29 cellular contexts compared by ENCODE assay signal in the genomic region with DNA sequence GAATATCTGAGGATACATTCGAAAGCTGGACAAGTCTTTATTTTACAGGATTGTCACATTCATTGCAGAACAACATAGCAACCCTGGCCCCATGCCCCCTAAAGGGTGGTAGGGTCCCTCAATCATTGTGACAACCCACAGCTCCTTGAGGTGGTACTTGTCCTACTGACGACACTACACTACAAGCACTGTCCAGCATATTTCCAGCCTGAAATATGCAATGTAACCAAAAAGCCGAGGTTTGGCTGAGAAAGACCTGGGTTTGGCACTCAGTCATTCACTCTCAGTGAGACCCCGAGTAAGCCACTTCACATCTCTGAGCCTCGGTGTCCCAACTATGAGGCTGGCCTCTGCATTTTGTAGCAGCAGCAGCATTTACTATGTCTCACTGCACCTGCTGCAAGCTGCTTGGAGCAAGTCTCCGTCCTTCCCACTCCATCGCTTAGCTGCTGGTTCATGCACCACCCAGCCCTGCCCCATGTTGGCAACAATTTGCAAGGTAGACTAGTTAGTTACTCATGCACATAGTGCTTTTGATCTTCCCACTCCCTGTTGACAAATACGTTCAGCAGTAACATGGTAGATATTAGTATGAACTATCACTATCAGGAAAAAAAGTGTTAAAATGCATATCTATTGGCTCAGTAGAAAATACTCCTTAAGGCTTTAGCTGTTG. TPM values are rescaled to one million over a fixed set of nuclear protein-coding genes. Genes with fewer than 3 reads are reported as not detected.
DNase-seq lines count a peak whose midpoint lies in the region; ATAC-seq, FAIRE-seq and TF ChIP-seq lines count a peak whose summit lies in the region.
"Had no signal": no experiment of that assay in that cellular context is flagged by ENCODE, and none has a peak within 500 bp of the region (broad histone marks: within the 10 kb centered on the region; RNA-seq: fewer than 3 reads in every experiment).

No MANE protein-coding gene starts in this region.

- no peak for FAIRE-seq in GM12878 (lab: Jason Lieb, UNC)
- FAIRE-seq in GM19239 (lab: Jason Lieb, UNC): no peak
- FAIRE-seq: G401.6, H54, islet of Langerhans had no signal

- TF ChIP-seq CTCF in GM12878 (IDR thresholded peaks at IDR 0.05 in 2 of 3, conservative IDR thresholded peaks at IDR 0.05 in 1 of 3; ENCODE audit: control insufficient read depth in 2 of 3, extremely low read depth in 1 of 3, insufficient read depth in 1 of 3, low read depth in 3 of 3, low read length in 3 of 3) (no peak), mucosa of descending colon (IDR thresholded peaks at IDR 0.05) (no peak)

- intact Hi-C loops in GM12878 (cut with micrococcal nuclease; ENCODE audit: unreplicated experiment): no loop called here
- intact Hi-C loops in mucosa of descending colon (cut with DNase I, micrococcal nuclease): loop anchor here in 1 of 2 donors (10.0 kb wide), 1 partner anchor 194 kb away; no protein-coding TSS in a partner anchor

- H3K9me3 Mint-ChIP-seq in activated naive CD8-positive, alpha-beta T cell treated with anti-CD3 and anti-CD28 coated beads, Interleukin-2, amount 50 U/mL, for 24 hours: no peaks in the 10 kb centered on the region
- H3K9me3 Mint-ChIP-seq: naive thymus-derived CD8-positive, alpha-beta T cell had no signal

- in situ Hi-C loops in GM12878 (cut with MboI): no loop called here

- POLR2A ChIA-PET in GM12878 (lab: Charles Lee): interaction anchor here (0.9 to 1.7 kb wide), 3 partner anchors 12 to 61 kb away, joined by 3 to 4 read pairs (median 4); no protein-coding TSS in a partner anchor

- SMC1A ChIA-PET in GM12878 (lab: Charles Lee; ENCODE audit: uncharacterized antibody, unreplicated experiment): interaction anchor here (0.9 to 2.0 kb wide), 7 partner anchors 9 to 111 kb away, joined by 3 to 6 read pairs (median 5); no protein-coding TSS in a partner anchor

- H3K27me3 Mint-ChIP-seq in activated naive CD8-positive, alpha-beta T cell treated with anti-CD3 and anti-CD28 coated beads, Interleukin-2, amount 50 U/mL, for 24 hours: no peaks in the 10 kb centered on the region
- H3K27me3 Mint-ChIP-seq: naive thymus-derived CD8-positive, alpha-beta T cell had no signal

- no peaks in the 10 kb centered on the region for H3K36me3 Mint-ChIP-seq in activated naive CD8-positive, alpha-beta T cell treated with anti-CD3 and anti-CD28 coated beads, Interleukin-2, amount 50 U/mL, for 24 hours (ENCODE audit: low read depth)
- H3K36me3 Mint-ChIP-seq: naive thymus-derived CD8-positive, alpha-beta T cell had no signal

- no peak for TF ChIP-seq EP300 in GM12878 (IDR thresholded peaks at IDR 0.05; ENCODE audit: borderline replicate concordance in 1 of 2, control insufficient read depth in 1 of 2, low read depth in 2 of 2, low read length in 2 of 2)

- H3K27ac ChIP-seq in GM12878 (ENCODE audit: control insufficient read depth, insufficient read depth): no peak overlapping the region
- H3K27ac ChIP-seq in substantia nigra (ENCODE audit: low read depth, low read length, poor library complexity, severe bottlenecking): no peak overlapping the region
- H3K27ac ChIP-seq: C4-2B, HL-60, lower lobe of right lung, prostate gland, sigmoid colon, upper lobe of left lung had no signal

- ATAC-seq in GM12878 (no peak), mucosa of descending colon (peak; percentile 61), HG02678 (IDR thresholded peaks at IDR 0.05; ENCODE audit: unreplicated experiment) (no peak)
- ATAC-seq in activated naive CD8-positive, alpha-beta T cell treated with anti-CD3 and anti-CD28 coated beads, Interleukin-2, amount 50 U/mL, for 24 hours: no peak
- ATAC-seq: lower lobe of right lung; naive thymus-derived CD8-positive, alpha-beta T cell had no signal

- H3K9me3 ChIP-seq in GM12878 (replicated peaks; ENCODE audit: control insufficient read depth, insufficient read depth, low read length) (no peaks in the 10 kb centered on the region; the same call in 1 of the 3 replicates), mucosa of descending colon (no peaks in the 10 kb centered on the region)
- H3K9me3 ChIP-seq: lower lobe of right lung, prostate gland, sigmoid colon, upper lobe of left lung had no signal

- no peak overlapping the region for H3K4me2 ChIP-seq in GM12878 (ENCODE audit: control insufficient read depth, insufficient read depth)

- H2AFZ ChIP-seq in GM12878 (ENCODE audit: control insufficient read depth, low read depth, low read length): no peak overlapping the region

- peak; percentile 8 for DNase-seq in ELR (ENCODE audit: low read depth)
- DNase-seq in HT-29 (ENCODE audit: low spot score): peak; percentile 51
- no peak for DNase-seq in GM12878 (ENCODE audit: low read depth, low spot score)
- peak in 1 of 3 donors; percentile 55 for DNase-seq in mucosa of descending colon
- no peak for DNase-seq in activated naive CD8-positive, alpha-beta T cell treated with anti-CD3 and anti-CD28 coated beads, Interleukin-2, amount 50 U/mL, for 24 hours
- DNase-seq in GM19239 (ENCODE audit: insufficient read length, low spot score): no peak
- DNase-seq in substantia nigra (lab: John Stamatoyannopoulos, UW): no peak
- DNase-seq: activated CD4-positive, CD25-positive, alpha-beta regulatory T cell; activated T-cell treated with anti-CD3 and anti-CD28 coated beads, Interleukin-2, amount 50 U/mL, for 48 hours; COR-L47; cortex of kidney; DMS53; Karpas-422; lower lobe of right lung; naive thymus-derived CD8-positive, alpha-beta T cell; NCI-H446; NCI-H774; nucleus accumbens; RPMI8226; sigmoid colon; stimulated activated CD4-positive, alpha-beta T cell treated with anti-CD3 and anti-CD28 coated beads, Interleukin-4, amount 100 ng/mL, for 24 hours; upper lobe of left lung had no signal

- TF ChIP-seq POLR2A in GM12878 (IDR thresholded peaks at IDR 0.05; ENCODE audit: low read depth, low read length): no peak

- CTCF ChIA-PET in GM12878 (lab: Yijun Ruan, JAX): interaction anchor here (0.7 to 4.8 kb wide), 13 partner anchors 11 to 355 kb away, joined by 3 to 34 read pairs (median 4); a partner anchor contains a TSS

- H3K4me3 Mint-ChIP-seq in activated naive CD8-positive, alpha-beta T cell treated with anti-CD3 and anti-CD28 coated beads, Interleukin-2, amount 50 U/mL, for 24 hours: no peak overlapping the region
- H3K4me3 Mint-ChIP-seq: naive thymus-derived CD8-positive, alpha-beta T cell had no signal

- no peaks in the 10 kb centered on the region for H4K20me1 ChIP-seq in GM12878 (ENCODE audit: control insufficient read depth, insufficient read depth)

- no peak overlapping the region for H3K27ac Mint-ChIP-seq in activated naive CD8-positive, alpha-beta T cell treated with anti-CD3 and anti-CD28 coated beads, Interleukin-2, amount 50 U/mL, for 24 hours
- H3K27ac Mint-ChIP-seq: naive thymus-derived CD8-positive, alpha-beta T cell had no signal

- RAD21 ChIA-PET in GM12878 (lab: Charles Lee; ENCODE audit: unreplicated experiment): interaction anchor here (1.6 to 1.8 kb wide), 2 partner anchors 24 to 65 kb away, joined by 4 to 10 read pairs; no protein-coding TSS in a partner anchor

- H3K4me3 ChIP-seq in GM12878: no peak overlapping the region
- H3K4me3 ChIP-seq in mucosa of descending colon: no peak overlapping the region
- H3K4me3 ChIP-seq: lower lobe of right lung, prostate gland, sigmoid colon, upper lobe of left lung had no signal

- H3K79me2 ChIP-seq in GM12878 (ENCODE audit: control insufficient read depth, insufficient read depth, low read length): no peaks in the 10 kb centered on the region

- H3K27me3 ChIP-seq in GM12878 (replicated peaks in 1 of 2; ENCODE audit: control insufficient read depth in 2 of 2, insufficient read depth in 2 of 2, low read length in 1 of 2): no peaks in the 10 kb centered on the region
- H3K27me3 ChIP-seq: sigmoid colon, upper lobe of left lung had no signal

- TF ChIP-seq RAD21 in GM12878 (IDR thresholded peaks at IDR 0.05; ENCODE audit: insufficient read depth, low read depth, low read length): no peak

- WGBS in GM12878 (ENCODE audit: insufficient coverage, insufficient replicate concordance, low lambda C conversion rate, missing lambda C conversion rate): 41% methylated on average over 8 of the region's 8 CpGs

- H3K4me1 ChIP-seq in GM12878 (ENCODE audit: control insufficient read depth, insufficient read depth, low read length) (peaks cover 36% of the 10 kb centered on the region), mucosa of descending colon (ENCODE audit: low read depth) (peaks cover 14% of the 10 kb centered on the region)
- H3K4me1 ChIP-seq: lower lobe of right lung, prostate gland, sigmoid colon, upper lobe of left lung had no signal

- H3K4me1 Mint-ChIP-seq in activated naive CD8-positive, alpha-beta T cell treated with anti-CD3 and anti-CD28 coated beads, Interleukin-2, amount 50 U/mL, for 24 hours: peaks cover 14% of the 10 kb centered on the region

- no peaks in the 10 kb centered on the region for H3K36me3 ChIP-seq in GM12878 (ENCODE audit: control insufficient read depth in 2 of 2, insufficient read depth in 2 of 2, low read length in 1 of 2)
- no peaks in the 10 kb centered on the region for H3K36me3 ChIP-seq in mucosa of descending colon (ENCODE audit: low read depth)
- H3K36me3 ChIP-seq: lower lobe of right lung, prostate gland, sigmoid colon, upper lobe of left lung had no signal

- BruUV-seq in GM12878 (replicated peaks; lab: Mats Ljungman, UMichigan): no TSS peak

- H3K9ac ChIP-seq in GM12878 (ENCODE audit: control insufficient read depth, insufficient read depth, low read length): no peak overlapping the region

RNA-seq across cellular contexts. Expression of a gene that starts 43.6 kb away (rescaled TPM):
- 66.8 and 73.7 TPM in 2 replicates for total RNA-seq in HT-29 (2014; rRNA removed; shearing (Covaris generic))
- total RNA-seq in GM12878 (2013; cell fraction: nucleolus; rRNA removed): 77.5 and 79.6 TPM in 2 replicates
- 72.7 and 77.4 TPM in 2 replicates for total RNA-seq in GM12878 (2014; rRNA removed)
- total RNA-seq in GM12878 (2014; rRNA removed; fragmentation: Illumina TruSeq; extraction: Trizol): 64.3 and 64.5 TPM in 2 replicates
- total RNA-seq in GM12878 (2021): 63.0 and 67.6 TPM in 2 replicates
- polyA plus RNA-seq in GM12878 (2011; ENCODE audit: low read depth): 34.8 TPM
- polyA plus RNA-seq in GM12878 (2011; rRNA removed): 46.6 and 56.7 TPM in 2 replicates
- 59.9 and 67.6 TPM in 2 replicates for polyA plus RNA-seq in GM12878 (2011; cell fraction: cytosol; rRNA removed)
- polyA plus RNA-seq in GM12878 (2011; cell fraction: nucleus; rRNA removed): 46.9 and 53.0 TPM in 2 replicates
- polyA plus RNA-seq in GM12878 (2012): 40.9 and 46.9 TPM in 2 replicates
- 68.7 and 68.9 TPM in 2 replicates for polyA plus RNA-seq in GM12878 (2014; fragmentation: Illumina TruSeq; extraction: Trizol)
- polyA plus RNA-seq in GM12878 (2014; fragmentation: Nextera tagmentation; extraction: Ambion mirVana): 10 to 100 TPM; 17.6 to 23.5 TPM
- 52.4 and 57.4 TPM in 2 replicates for polyA plus RNA-seq in GM12878 (2014; rRNA removed)
- polyA plus RNA-seq in GM12878 (2016; fragmentation: Nextera tagmentation; extraction: Ambion mirVana): 10 to 100 TPM; 84.5 to 91.8 TPM
- 99.0 and 133 TPM in 2 replicates for polyA minus RNA-seq in GM12878 (2011; rRNA and poly(A)+ RNA removed)
- polyA minus RNA-seq in GM12878 (2011; cell fraction: cytosol; rRNA and poly(A)+ RNA removed): 27.8 and 31.8 TPM in 2 replicates
- 36.3 and 44.6 TPM in 2 replicates for polyA minus RNA-seq in GM12878 (2011; cell fraction: nucleus; rRNA and poly(A)+ RNA removed)
- 10 to 100 TPM; 36.0 to 43.6 (median 38.7) TPM for total RNA-seq in mucosa of descending colon

RNA-seq across cellular contexts. Expression of a gene that starts 46.0 kb away (rescaled TPM):
- 0.89 and 1.6 TPM in 2 replicates for total RNA-seq in HT-29 (2014; rRNA removed; shearing (Covaris generic))
- 84.1 and 97.9 TPM in 2 replicates for total RNA-seq in GM12878 (2013; cell fraction: nucleolus; rRNA removed)
- total RNA-seq in GM12878 (2014; rRNA removed) (108 and 109 TPM in 2 replicates), GM12878 (2014; rRNA removed; fragmentation: Illumina TruSeq; extraction: Trizol) (77.8 and 78.8 TPM in 2 replicates), GM12878 (2021) (113 and 122 TPM in 2 replicates), mucosa of descending colon (10 to 100 TPM in 1 of 3 donors, 1 to 10 TPM in 2; 9.8 to 15.1 (median 10.0) TPM)
- polyA plus RNA-seq in GM12878 (2011; ENCODE audit: low read depth): 145 TPM
- polyA plus RNA-seq in GM12878 (2011; rRNA removed) (89.1 and 123 TPM in 2 replicates), GM12878 (2014; fragmentation: Illumina TruSeq; extraction: Trizol) (78.5 and 94.8 TPM in 2 replicates), GM12878 (2014; fragmentation: Nextera tagmentation; extraction: Ambion mirVana) (10 to 100 TPM; 17.8 to 30.0 TPM), GM12878 (2014; rRNA removed) (95.6 and 99.0 TPM in 2 replicates), GM12878 (2016; fragmentation: Nextera tagmentation; extraction: Ambion mirVana) (10 to 100 TPM; 12.0 to 15.8 TPM)
- polyA plus RNA-seq in GM12878 (2011; cell fraction: cytosol; rRNA removed): 153 and 156 TPM in 2 replicates
- 104 and 146 TPM in 2 replicates for polyA plus RNA-seq in GM12878 (2011; cell fraction: nucleus; rRNA removed)
- polyA plus RNA-seq in GM12878 (2012): 192 and 193 TPM in 2 replicates
- polyA minus RNA-seq in GM12878 (2011; rRNA and poly(A)+ RNA removed): 183 and 197 TPM in 2 replicates
- 46.8 and 47.3 TPM in 2 replicates for polyA minus RNA-seq in GM12878 (2011; cell fraction: cytosol; rRNA and poly(A)+ RNA removed)
- 43.9 and 58.9 TPM in 2 replicates for polyA minus RNA-seq in GM12878 (2011; cell fraction: nucleus; rRNA and poly(A)+ RNA removed)

Comparison
In these comparisons a context has a peak if more than half of its experiments do, and no peak if none do; other contexts are left out.
1. DNase-seq: peak in ELR (single experiment) and HT-29 (single experiment); none in GM12878 (single experiment), activated naive CD8-positive, alpha-beta T cell treated with anti-CD3 and anti-CD28 coated beads, Interleukin-2, amount 50 U/mL, for 24 hours (single experiment), GM19239 (single experiment) and substantia nigra (0 of 49).
2. RNA of a gene that starts 46.0 kb away (total RNA-seq): 77.8 to 122 TPM in GM12878; 9.8 to 15.1 TPM in mucosa of descending colon and 0.89 to 1.6 TPM in HT-29; every median in the first group is over 4 times any median in the second.